Comparison of ENCODE assay signal across 8 cellular contexts in genomic region chr17:54891176-54891821, GRCh38. TPM values are rescaled to one million over a fixed set of nuclear protein-coding genes. Genes with fewer than 3 reads are reported as not detected.
DNase-seq lines count a peak whose midpoint lies in the region; ATAC-seq and TF ChIP-seq lines count a peak whose summit lies in the region.

No MANE protein-coding gene starts in this region.

- no peaks in the 10 kb centered on the region for H3K4me1 Mint-ChIP-seq in Caco-2 (ENCODE audit: low read depth, unreplicated experiment)

- H3K27me3 ChIP-seq in Caco-2 (replicated peaks; ENCODE audit: control insufficient read depth, insufficient read depth, low read length) (no peaks in the 10 kb centered on the region), body of pancreas (no peaks in the 10 kb centered on the region)

- H3K27ac Mint-ChIP-seq in Caco-2 (ENCODE audit: unreplicated experiment) = no peak overlapping the region

- H3K36me3 Mint-ChIP-seq in Caco-2 (ENCODE audit: insufficient read depth, unreplicated experiment) = no peaks in the 10 kb centered on the region

- peaks cover 6% of the 10 kb centered on the region for H3K27me3 Mint-ChIP-seq in Caco-2 (ENCODE audit: insufficient read depth, unreplicated experiment)

- H3K27ac ChIP-seq in body of pancreas = no peak overlapping the region

- POLR2A ChIA-PET in Caco-2 (lab: Charles Lee) = no interaction called here

- TF ChIP-seq CTCF in Caco-2 (IDR thresholded peaks at IDR 0.05; ENCODE audit: insufficient read depth in 1 of 2, low read depth in 1 of 2, low read length in 1 of 2, severe bottlenecking in 1 of 2, unreplicated experiment in 1 of 2) = peak; percentile 39 to 64
- TF ChIP-seq CTCF in HFF-Myc (IDR thresholded peaks at IDR 0.05; ENCODE audit: low read depth, low read length, missing control alignments) = peak; percentile 28
- TF ChIP-seq CTCF in body of pancreas (IDR thresholded peaks at IDR 0.05) = peak in 6 of 7 experiments; percentile 22 to 66 (median 54)

- CTCF ChIA-PET in Caco-2 (lab: Charles Lee) = interaction anchor here (0.7 to 1.0 kb wide), 3 partner anchors 8 to 373 kb away, joined by 3 to 5 read pairs (median 3); no protein-coding TSS in a partner anchor

- no peaks in the 10 kb centered on the region for H3K9me3 ChIP-seq in Caco-2
- no peaks in the 10 kb centered on the region for H3K9me3 ChIP-seq in body of pancreas

- H3K4me1 ChIP-seq in Caco-2 = no peaks in the 10 kb centered on the region
- no peaks in the 10 kb centered on the region for H3K4me1 ChIP-seq in body of pancreas

- ATAC-seq in body of pancreas (peak; percentile 63), GM18505 (IDR thresholded peaks at IDR 0.05; ENCODE audit: unreplicated experiment) (no peak), GM21360 (IDR thresholded peaks at IDR 0.05; ENCODE audit: unreplicated experiment) (no peak)

- no TSS peak for BruUV-seq in Caco-2 (replicated peaks; lab: Mats Ljungman, UMichigan)

- no peaks in the 10 kb centered on the region for H3K9me3 Mint-ChIP-seq in Caco-2 (ENCODE audit: unreplicated experiment)

- H3K4me3 ChIP-seq in Caco-2 (ENCODE audit: low read depth, low read length) (no peak overlapping the region), HFF-Myc (replicated peaks; ENCODE audit: low read depth, low read length) (no peak overlapping the region), body of pancreas (no peak overlapping the region)

- DNase-seq in Caco-2 (peak in 1 of 2 experiments; percentile 61), HFF-Myc (ENCODE audit: extremely low read depth, low read depth) (peak; percentile 48), NCI-H446 treated with DMSO at 0.1 percent for 48 hours (lab: John Stamatoyannopoulos, UW) (peak; percentile 26), body of pancreas (peak; percentile 20 to 53 (median 44)), kidney tubule cell (ENCODE audit: low spot score) (peak; percentile 74)
- no peak for DNase-seq in activated naive CD4-positive, alpha-beta T cell (lab: John Stamatoyannopoulos, UW)

- intact Hi-C loops in Caco-2 (cut with micrococcal nuclease; ENCODE audit: unreplicated experiment) (loop anchor here (1.0 to 10.0 kb wide), 6 partner anchors 136 to 940 kb away; no protein-coding TSS in a partner anchor), body of pancreas (cut with DNase I) (no loop called here)

- H3K36me3 ChIP-seq in Caco-2 (ENCODE audit: control insufficient read depth, insufficient read depth, low read length) = no peaks in the 10 kb centered on the region
- no peaks in the 10 kb centered on the region for H3K36me3 ChIP-seq in body of pancreas (replicated peaks in 1 of 2; ENCODE audit: insufficient read depth in 1 of 2, low read depth in 2 of 2)

- 3 to 5% methylated on average over 1 of the region's 1 CpG for WGBS in body of pancreas, 2 donors

- no peak overlapping the region for H3K4me3 Mint-ChIP-seq in Caco-2 (ENCODE audit: unreplicated experiment)

- TF ChIP-seq POLR2A in body of pancreas (IDR thresholded peaks at IDR 0.05) (no peak), GM18505 (IDR thresholded peaks at IDR 0.05; ENCODE audit: borderline replicate concordance, extremely low read depth, insufficient read depth, insufficient read length) (no peak)

RNA-seq across cellular contexts. Expression of gene TOM1L1, which starts 9.4 kb away (rescaled TPM):
- total RNA-seq in Caco-2 (2022) (48.7 TPM in 2 replicates), body of pancreas (10 to 100 TPM; 41.5 to 50.8 TPM)

Comparison
In these comparisons a context has a peak if more than half of its experiments do, and no peak if none do; other contexts are left out.
1. DNase-seq: peak in HFF-Myc (single experiment), NCI-H446 treated with DMSO at 0.1 percent for 48 hours (single experiment), body of pancreas (4 of 4) and kidney tubule cell (single experiment); none in activated naive CD4-positive, alpha-beta T cell (0 of 4).
2. Peak in every context shown above with its lines, with median percentiles within 50 percentile points of each other: CTCF ChIP-seq.